ENCODE assay signal across 9 cellular contexts in the genomic region with DNA sequence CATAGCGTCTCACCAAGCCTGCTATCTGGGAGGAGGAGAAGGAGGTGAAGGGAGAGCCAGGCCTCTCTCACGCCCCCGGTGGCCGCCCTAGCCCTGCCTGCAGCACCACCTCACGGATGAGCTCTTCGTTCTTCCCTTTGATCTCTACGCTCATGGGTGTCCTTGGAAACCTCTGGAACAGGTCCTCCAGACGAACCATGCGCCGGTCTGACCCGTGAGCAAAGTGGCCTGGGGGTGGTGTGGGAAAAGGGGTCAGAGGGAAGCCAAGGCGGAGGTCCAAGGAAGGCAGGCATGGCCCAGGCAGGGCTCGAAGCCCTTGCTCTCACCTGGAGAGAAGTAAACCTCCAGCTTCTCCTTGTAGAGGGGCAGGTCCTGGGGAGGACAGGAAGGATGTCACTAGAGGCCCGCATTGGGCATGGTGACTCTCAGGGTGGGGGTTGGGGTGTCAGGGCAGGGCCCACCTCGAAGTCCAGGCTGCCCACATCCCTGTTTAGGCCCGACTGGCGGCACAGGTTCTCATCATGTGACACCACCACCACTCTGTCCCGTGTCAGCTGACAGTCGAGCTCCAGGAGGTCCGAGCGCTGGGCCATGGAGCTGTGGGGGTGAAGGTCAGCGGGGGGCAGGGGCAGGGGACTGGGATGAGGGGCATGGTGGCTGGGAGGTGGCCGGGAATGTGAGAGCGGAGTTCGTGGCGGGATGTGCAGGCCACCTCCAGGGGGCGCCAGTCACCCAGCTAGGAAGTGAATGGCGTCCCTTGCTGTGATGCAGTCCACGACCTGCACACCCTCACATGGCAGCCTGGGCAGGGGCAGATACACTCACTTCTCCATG. TPM values are rescaled to one million over a fixed set of nuclear protein-coding genes. Genes with fewer than 3 reads are reported as not detected.
DNase-seq lines count a peak whose midpoint lies in the region; ATAC-seq, FAIRE-seq and TF ChIP-seq lines count a peak whose summit lies in the region.
"Had no signal": no experiment of that assay in that cellular context is flagged by ENCODE, and none has a peak within 500 bp of the region (broad histone marks: within the 10 kb centered on the region; RNA-seq: fewer than 3 reads in every experiment).

No MANE protein-coding gene starts in this region.

- peak; percentile 72 for TF ChIP-seq CTCF in glutamatergic neuron (IDR thresholded peaks at IDR 0.05; ENCODE audit: partially characterized antibody, unreplicated experiment)

- DNase-seq in NCI-H146 (lab: John Stamatoyannopoulos, UW) (peak; percentile 29), NCI-H146 treated with DMSO at 0.1 percent for 48 hours (lab: John Stamatoyannopoulos, UW; ENCODE audit: unreplicated experiment) (no peak), OCI-M1 (lab: John Stamatoyannopoulos, UW) (peak; percentile 80), glutamatergic neuron (peak; percentile 76), small intestine (peak; percentile 79)
- peak; percentile 53 for DNase-seq in activated T-helper 2 cell treated with anti-CD3 and anti-CD28 coated beads, Interferon-gamma antibody, Interleukin-2, Interleukin-4, amounts not matched to agents 10 μg/mL and 5 μg/mL and 100 μg/mL, durations not matched to agents 14 hours and 24 hours and 36 hours (ENCODE audit: low spot score)

- FAIRE-seq in small intestine (lab: Jason Lieb, UNC): no peak

- peaks cover 27% of the 10 kb centered on the region for H3K36me3 Mint-ChIP-seq in activated T-helper 2 cell treated with anti-CD3 and anti-CD28 coated beads, Interferon-gamma antibody, Interleukin-2, Interleukin-4, amounts not matched to agents 10 μg/mL and 5 μg/mL and 100 μg/mL, durations not matched to agents 14 hours and 24 hours and 36 hours (ENCODE audit: low read depth)
- no peaks in the 10 kb centered on the region for H3K36me3 Mint-ChIP-seq in glutamatergic neuron (ENCODE audit: unreplicated experiment)

- intact Hi-C loops in activated T-helper 2 cell treated with anti-CD3 and anti-CD28 coated beads, Interferon-gamma antibody, Interleukin-2, Interleukin-4, amounts not matched to agents 10 μg/mL and 5 μg/mL and 100 μg/mL, durations not matched to agents 14 hours and 24 hours and 36 hours (cut with micrococcal nuclease): no loop called here

- H3K27ac Mint-ChIP-seq in activated T-helper 2 cell treated with anti-CD3 and anti-CD28 coated beads, Interferon-gamma antibody, Interleukin-2, Interleukin-4, amounts not matched to agents 10 μg/mL and 5 μg/mL and 100 μg/mL, durations not matched to agents 14 hours and 24 hours and 36 hours: no peak overlapping the region
- H3K27ac Mint-ChIP-seq in glutamatergic neuron (ENCODE audit: unreplicated experiment): no peak overlapping the region

- H3K4me3 ChIP-seq in small intestine (ENCODE audit: low read depth in 1 of 2, low read length in 2 of 2): no peak overlapping the region
- H3K4me3 ChIP-seq: BLaER1 had no signal

- H3K4me1 Mint-ChIP-seq in activated T-helper 2 cell treated with anti-CD3 and anti-CD28 coated beads, Interferon-gamma antibody, Interleukin-2, Interleukin-4, amounts not matched to agents 10 μg/mL and 5 μg/mL and 100 μg/mL, durations not matched to agents 14 hours and 24 hours and 36 hours (ENCODE audit: low read depth): no peaks in the 10 kb centered on the region
- H3K4me1 Mint-ChIP-seq in glutamatergic neuron (ENCODE audit: low read depth, unreplicated experiment): peaks cover 3% of the 10 kb centered on the region

- no peak overlapping the region for H3K27ac ChIP-seq in small intestine (ENCODE audit: low read depth in 1 of 2, low read length in 1 of 2)
- H3K27ac ChIP-seq: BLaER1 had no signal

- ATAC-seq in GM18867 (IDR thresholded peaks at IDR 0.05; ENCODE audit: unreplicated experiment) (no peak), HG03460 (IDR thresholded peaks at IDR 0.05; ENCODE audit: unreplicated experiment) (no peak)

- no peaks in the 10 kb centered on the region for H3K27me3 Mint-ChIP-seq in activated T-helper 2 cell treated with anti-CD3 and anti-CD28 coated beads, Interferon-gamma antibody, Interleukin-2, Interleukin-4, amounts not matched to agents 10 μg/mL and 5 μg/mL and 100 μg/mL, durations not matched to agents 14 hours and 24 hours and 36 hours (ENCODE audit: low read depth)
- peaks cover 3% of the 10 kb centered on the region for H3K27me3 Mint-ChIP-seq in glutamatergic neuron (ENCODE audit: unreplicated experiment)

- no peak overlapping the region for H3K4me3 Mint-ChIP-seq in activated T-helper 2 cell treated with anti-CD3 and anti-CD28 coated beads, Interferon-gamma antibody, Interleukin-2, Interleukin-4, amounts not matched to agents 10 μg/mL and 5 μg/mL and 100 μg/mL, durations not matched to agents 14 hours and 24 hours and 36 hours (ENCODE audit: low read depth)
- no peak overlapping the region for H3K4me3 Mint-ChIP-seq in glutamatergic neuron (ENCODE audit: unreplicated experiment)

- H3K9me3 ChIP-seq in small intestine (ENCODE audit: control insufficient read depth, low read depth): no peaks in the 10 kb centered on the region
- H3K9me3 ChIP-seq: BLaER1 had no signal

- peaks cover 3 to 4% of the 10 kb centered on the region in 2 donors for H3K4me1 ChIP-seq in small intestine (ENCODE audit: control insufficient read depth in 2 of 2, insufficient read depth in 1 of 2, low read depth in 1 of 2, low read length in 1 of 2)
- H3K4me1 ChIP-seq: BLaER1 had no signal

- WGBS in small intestine, 3 donors: 76 to 81% (median 80%) methylated on average over 27 to 29 of the region's 29 CpGs

- peaks cover 7 to 28% of the 10 kb centered on the region in 2 donors for H3K36me3 ChIP-seq in small intestine (ENCODE audit: control insufficient read depth in 2 of 2, insufficient read depth in 2 of 2, low read length in 2 of 2)

- no peaks in the 10 kb centered on the region for H3K9me3 Mint-ChIP-seq in activated T-helper 2 cell treated with anti-CD3 and anti-CD28 coated beads, Interferon-gamma antibody, Interleukin-2, Interleukin-4, amounts not matched to agents 10 μg/mL and 5 μg/mL and 100 μg/mL, durations not matched to agents 14 hours and 24 hours and 36 hours
- peaks cover 8% of the 10 kb centered on the region for H3K9me3 Mint-ChIP-seq in glutamatergic neuron (ENCODE audit: unreplicated experiment)

- H3K27me3 ChIP-seq in small intestine (ENCODE audit: control insufficient read depth in 2 of 2, insufficient read depth in 2 of 2, low read length in 2 of 2): no peaks in the 10 kb centered on the region
- H3K27me3 ChIP-seq: BLaER1 had no signal

RNA-seq across cellular contexts. Expression of a gene that starts 0.9 kb away (rescaled TPM):
- 6.4 and 7.7 TPM in 2 replicates for total RNA-seq in activated T-helper 2 cell treated with anti-CD3 and anti-CD28 coated beads, Interferon-gamma antibody, Interleukin-2, Interleukin-4, amounts not matched to agents 10 μg/mL and 5 μg/mL and 100 μg/mL, durations not matched to agents 14 hours and 24 hours and 36 hours
- total RNA-seq in glutamatergic neuron (ENCODE audit: unreplicated experiment): 4.9 TPM
- polyA plus RNA-seq in small intestine: 10 to 100 TPM; 13.2 to 23.9 (median 23.5) TPM

RNA-seq across cellular contexts. Expression of a gene that starts 10.6 kb away (rescaled TPM):
- total RNA-seq in activated T-helper 2 cell treated with anti-CD3 and anti-CD28 coated beads, Interferon-gamma antibody, Interleukin-2, Interleukin-4, amounts not matched to agents 10 μg/mL and 5 μg/mL and 100 μg/mL, durations not matched to agents 14 hours and 24 hours and 36 hours: 61.9 and 63.9 TPM in 2 replicates
- total RNA-seq in glutamatergic neuron (ENCODE audit: unreplicated experiment): 63.0 TPM
- polyA plus RNA-seq in small intestine: 100 to 1,000 TPM; 174 to 241 (median 194) TPM

RNA-seq across cellular contexts. Expression of a gene that starts 16.4 kb away (rescaled TPM):
- 14.0 and 14.2 TPM in 2 replicates for total RNA-seq in activated T-helper 2 cell treated with anti-CD3 and anti-CD28 coated beads, Interferon-gamma antibody, Interleukin-2, Interleukin-4, amounts not matched to agents 10 μg/mL and 5 μg/mL and 100 μg/mL, durations not matched to agents 14 hours and 24 hours and 36 hours
- 57.9 TPM for total RNA-seq in glutamatergic neuron (ENCODE audit: unreplicated experiment)
- 100 to 1,000 TPM in 2 of 3 donors, 10 to 100 TPM in 1; 39.6 to 154 (median 132) TPM for polyA plus RNA-seq in small intestine

RNA-seq across cellular contexts. Expression of a gene that starts 20.7 kb away (rescaled TPM):
- total RNA-seq in activated T-helper 2 cell treated with anti-CD3 and anti-CD28 coated beads, Interferon-gamma antibody, Interleukin-2, Interleukin-4, amounts not matched to agents 10 μg/mL and 5 μg/mL and 100 μg/mL, durations not matched to agents 14 hours and 24 hours and 36 hours: 2.7 and 2.9 TPM in 2 replicates
- total RNA-seq in glutamatergic neuron (ENCODE audit: unreplicated experiment): 0.86 TPM
- 1 to 10 TPM in 1 of 3 donors, under 1 TPM in 2; 0.54 to 1.6 (median 0.87) TPM for polyA plus RNA-seq in small intestine

RNA-seq across cellular contexts. Expression of a gene that starts 36.6 kb away (rescaled TPM):
- total RNA-seq in activated T-helper 2 cell treated with anti-CD3 and anti-CD28 coated beads, Interferon-gamma antibody, Interleukin-2, Interleukin-4, amounts not matched to agents 10 μg/mL and 5 μg/mL and 100 μg/mL, durations not matched to agents 14 hours and 24 hours and 36 hours: 143 and 144 TPM in 2 replicates
- 124 TPM for total RNA-seq in glutamatergic neuron (ENCODE audit: unreplicated experiment)
- polyA plus RNA-seq in small intestine: 100 to 1,000 TPM; 121 to 145 (median 124) TPM
